In genomic region chr4:15906024-15906443, GRCh38 we compare ENCODE assay signal across 11 cellular contexts. TPM values are rescaled to one million over a fixed set of nuclear protein-coding genes. Genes with fewer than 3 reads are reported as not detected.
DNase-seq lines count a peak whose midpoint lies in the region; ATAC-seq, FAIRE-seq and TF ChIP-seq lines count a peak whose summit lies in the region.
"Had no signal": no experiment of that assay in that cellular context is flagged by ENCODE, and none has a peak within 500 bp of the region (broad histone marks: within the 10 kb centered on the region; RNA-seq: fewer than 3 reads in every experiment).

No MANE protein-coding gene starts in this region.

- H3K4me1 ChIP-seq in left lung, result peaks cover 0 to 36% of the 10 kb centered on the region in 2 donors

- peak; percentile 54 to 72 for ATAC-seq in activated naive CD4-positive, alpha-beta T cell treated with anti-CD3 and anti-CD28 coated beads, Interleukin-2, amount 50 U/mL, for 72 hours
- ATAC-seq in left lung (peak; percentile 95), GM18861 (IDR thresholded peaks at IDR 0.05; ENCODE audit: unreplicated experiment) (no peak), GM19023 (IDR thresholded peaks at IDR 0.05; ENCODE audit: unreplicated experiment) (no peak)

- no peak for DNase-seq in activated naive CD4-positive, alpha-beta T cell treated with anti-CD3 and anti-CD28 coated beads, Interleukin-2, amount 50 U/mL, for 72 hours (ENCODE audit: low spot score in 2 of 2)
- DNase-seq in activated naive CD4-positive, alpha-beta T cell treated with anti-CD3 and anti-CD28 coated beads, Interleukin-2, amount 10 ng/mL, durations not matched to agents 7 days and 5 days, result no peak
- peak; percentile 37 for DNase-seq in activated naive CD8-positive, alpha-beta T cell treated with anti-CD3 and anti-CD28 coated beads for 36 hours
- DNase-seq in left lung, result peak; percentile 82 to 94
- DNase-seq in urothelium cell line (ENCODE audit: low spot score), result peak; percentile 91
- DNase-seq in activated T-helper 2 cell treated with anti-CD3 and anti-CD28 coated beads, Interferon-gamma antibody, Interleukin-2, Interleukin-4, amounts not matched to agents 10 μg/mL and 5 μg/mL and 100 μg/mL, durations not matched to agents 14 hours and 24 hours and 36 hours (ENCODE audit: low spot score), result no peak
- DNase-seq: DND-41 had no signal

- peak overlapping the region in 1 of 2 donors; percentile 19 for H3K27ac ChIP-seq in left lung

- TF ChIP-seq CTCF in left lung (IDR thresholded peaks at IDR 0.05), result no peak

- no peak overlapping the region for H3K27ac Mint-ChIP-seq in activated naive CD4-positive, alpha-beta T cell treated with anti-CD3 and anti-CD28 coated beads, Interleukin-2, amount 50 U/mL, for 72 hours
- H3K27ac Mint-ChIP-seq in activated naive CD4-positive, alpha-beta T cell treated with anti-CD3 and anti-CD28 coated beads, Interleukin-2, amount 10 ng/mL, durations not matched to agents 7 days and 5 days, result no peak overlapping the region
- no peak overlapping the region for H3K27ac Mint-ChIP-seq in activated naive CD8-positive, alpha-beta T cell treated with anti-CD3 and anti-CD28 coated beads for 36 hours
- no peak overlapping the region for H3K27ac Mint-ChIP-seq in activated T-helper 2 cell treated with anti-CD3 and anti-CD28 coated beads, Interferon-gamma antibody, Interleukin-2, Interleukin-4, amounts not matched to agents 10 μg/mL and 5 μg/mL and 100 μg/mL, durations not matched to agents 14 hours and 24 hours and 36 hours
- H3K27ac Mint-ChIP-seq: brain had no signal

- peaks cover 0 to 8% of the 10 kb centered on the region in 2 donors for H3K27me3 ChIP-seq in left lung

- H3K36me3 Mint-ChIP-seq in activated naive CD4-positive, alpha-beta T cell treated with anti-CD3 and anti-CD28 coated beads, Interleukin-2, amount 50 U/mL, for 72 hours, result peaks cover 0 to 6% of the 10 kb centered on the region in 2 donors
- H3K36me3 Mint-ChIP-seq in activated naive CD4-positive, alpha-beta T cell treated with anti-CD3 and anti-CD28 coated beads, Interleukin-2, amount 10 ng/mL, durations not matched to agents 7 days and 5 days, result no peaks in the 10 kb centered on the region
- H3K36me3 Mint-ChIP-seq in activated naive CD8-positive, alpha-beta T cell treated with anti-CD3 and anti-CD28 coated beads for 36 hours, result no peaks in the 10 kb centered on the region
- H3K36me3 Mint-ChIP-seq in activated T-helper 2 cell treated with anti-CD3 and anti-CD28 coated beads, Interferon-gamma antibody, Interleukin-2, Interleukin-4, amounts not matched to agents 10 μg/mL and 5 μg/mL and 100 μg/mL, durations not matched to agents 14 hours and 24 hours and 36 hours (ENCODE audit: low read depth), result no peaks in the 10 kb centered on the region
- H3K36me3 Mint-ChIP-seq: brain had no signal

- H3K27me3 Mint-ChIP-seq in activated naive CD4-positive, alpha-beta T cell treated with anti-CD3 and anti-CD28 coated beads, Interleukin-2, amount 10 ng/mL, durations not matched to agents 7 days and 5 days, result peaks cover 28% of the 10 kb centered on the region
- peaks cover 27% of the 10 kb centered on the region for H3K27me3 Mint-ChIP-seq in activated naive CD8-positive, alpha-beta T cell treated with anti-CD3 and anti-CD28 coated beads for 36 hours
- H3K27me3 Mint-ChIP-seq in activated T-helper 2 cell treated with anti-CD3 and anti-CD28 coated beads, Interferon-gamma antibody, Interleukin-2, Interleukin-4, amounts not matched to agents 10 μg/mL and 5 μg/mL and 100 μg/mL, durations not matched to agents 14 hours and 24 hours and 36 hours (ENCODE audit: low read depth), result peaks cover 16% of the 10 kb centered on the region

- no peaks in the 10 kb centered on the region for H3K36me3 ChIP-seq in left lung

- H3K9me3 ChIP-seq in left lung, result no peaks in the 10 kb centered on the region

- intact Hi-C loops in left lung (cut with DNase I), result no loop called here
- intact Hi-C loops in activated T-helper 2 cell treated with anti-CD3 and anti-CD28 coated beads, Interferon-gamma antibody, Interleukin-2, Interleukin-4, amounts not matched to agents 10 μg/mL and 5 μg/mL and 100 μg/mL, durations not matched to agents 14 hours and 24 hours and 36 hours (cut with micrococcal nuclease), result no loop called here

- no peaks in the 10 kb centered on the region for H3K4me1 Mint-ChIP-seq in activated naive CD4-positive, alpha-beta T cell treated with anti-CD3 and anti-CD28 coated beads, Interleukin-2, amount 10 ng/mL, durations not matched to agents 7 days and 5 days
- no peaks in the 10 kb centered on the region for H3K4me1 Mint-ChIP-seq in activated naive CD8-positive, alpha-beta T cell treated with anti-CD3 and anti-CD28 coated beads for 36 hours
- peaks cover 13% of the 10 kb centered on the region for H3K4me1 Mint-ChIP-seq in activated T-helper 2 cell treated with anti-CD3 and anti-CD28 coated beads, Interferon-gamma antibody, Interleukin-2, Interleukin-4, amounts not matched to agents 10 μg/mL and 5 μg/mL and 100 μg/mL, durations not matched to agents 14 hours and 24 hours and 36 hours (ENCODE audit: low read depth)
- H3K4me1 Mint-ChIP-seq: brain had no signal

- CTCF ChIA-PET in activated naive CD4-positive, alpha-beta T cell treated with anti-CD3 and anti-CD28 coated beads, Interleukin-2, amount 10 ng/mL, durations not matched to agents 7 days and 5 days (lab: Charles Lee), result interaction anchor here (0.8 to 0.9 kb wide), 2 partner anchors 23 to 427 kb away, joined by 3 read pairs; no protein-coding TSS in a partner anchor

- no peak overlapping the region for H3K4me3 ChIP-seq in left lung

- peak; percentile 23 for FAIRE-seq in urothelium cell line (lab: Jason Lieb, UNC)

- H3K9me3 Mint-ChIP-seq in activated naive CD4-positive, alpha-beta T cell treated with anti-CD3 and anti-CD28 coated beads, Interleukin-2, amount 50 U/mL, for 72 hours, result peaks cover 0 to 15% of the 10 kb centered on the region in 2 donors
- no peaks in the 10 kb centered on the region for H3K9me3 Mint-ChIP-seq in activated naive CD4-positive, alpha-beta T cell treated with anti-CD3 and anti-CD28 coated beads, Interleukin-2, amount 10 ng/mL, durations not matched to agents 7 days and 5 days
- H3K9me3 Mint-ChIP-seq in activated naive CD8-positive, alpha-beta T cell treated with anti-CD3 and anti-CD28 coated beads for 36 hours, result no peaks in the 10 kb centered on the region
- H3K9me3 Mint-ChIP-seq in activated T-helper 2 cell treated with anti-CD3 and anti-CD28 coated beads, Interferon-gamma antibody, Interleukin-2, Interleukin-4, amounts not matched to agents 10 μg/mL and 5 μg/mL and 100 μg/mL, durations not matched to agents 14 hours and 24 hours and 36 hours, result no peaks in the 10 kb centered on the region

- H3K4me3 Mint-ChIP-seq in activated naive CD4-positive, alpha-beta T cell treated with anti-CD3 and anti-CD28 coated beads, Interleukin-2, amount 10 ng/mL, durations not matched to agents 7 days and 5 days, result no peak overlapping the region
- H3K4me3 Mint-ChIP-seq in activated naive CD8-positive, alpha-beta T cell treated with anti-CD3 and anti-CD28 coated beads for 36 hours, result no peak overlapping the region
- no peak overlapping the region for H3K4me3 Mint-ChIP-seq in activated T-helper 2 cell treated with anti-CD3 and anti-CD28 coated beads, Interferon-gamma antibody, Interleukin-2, Interleukin-4, amounts not matched to agents 10 μg/mL and 5 μg/mL and 100 μg/mL, durations not matched to agents 14 hours and 24 hours and 36 hours (ENCODE audit: low read depth)
- H3K4me3 Mint-ChIP-seq: brain had no signal

RNA-seq across cellular contexts. Expression of gene FGFBP1, which starts 32.5 kb away (rescaled TPM):
- total RNA-seq in activated naive CD4-positive, alpha-beta T cell treated with anti-CD3 and anti-CD28 coated beads, Interleukin-2, amount 50 U/mL, for 72 hours, result not detected
- total RNA-seq in activated naive CD8-positive, alpha-beta T cell treated with anti-CD3 and anti-CD28 coated beads for 36 hours, result not detected
- total RNA-seq in left lung, result 10 to 100 TPM in 1 of 2 donors, under 1 TPM in 1; 0.67 to 52.1 TPM
- not detected in 2 replicates for total RNA-seq in activated T-helper 2 cell treated with anti-CD3 and anti-CD28 coated beads, Interferon-gamma antibody, Interleukin-2, Interleukin-4, amounts not matched to agents 10 μg/mL and 5 μg/mL and 100 μg/mL, durations not matched to agents 14 hours and 24 hours and 36 hours
- total RNA-seq: temporal lobe had no signal

RNA-seq across cellular contexts. Expression of gene FGFBP2, which starts 56.9 kb away (rescaled TPM):
- total RNA-seq in activated naive CD4-positive, alpha-beta T cell treated with anti-CD3 and anti-CD28 coated beads, Interleukin-2, amount 50 U/mL, for 72 hours, result 1 to 10 TPM; 1.2 to 5.6 TPM
- 1 to 10 TPM; 8.6 to 8.9 TPM for total RNA-seq in activated naive CD8-positive, alpha-beta T cell treated with anti-CD3 and anti-CD28 coated beads for 36 hours
- 1 to 10 TPM; 2.9 TPM for total RNA-seq in left lung
- 2.4 and 3.9 TPM in 2 replicates for total RNA-seq in activated T-helper 2 cell treated with anti-CD3 and anti-CD28 coated beads, Interferon-gamma antibody, Interleukin-2, Interleukin-4, amounts not matched to agents 10 μg/mL and 5 μg/mL and 100 μg/mL, durations not matched to agents 14 hours and 24 hours and 36 hours
- total RNA-seq: temporal lobe had no signal

Comparison
In these comparisons a context has a peak if more than half of its experiments do, and no peak if none do; other contexts are left out.
1. ATAC-seq: peak in activated naive CD4-positive, alpha-beta T cell treated with anti-CD3 and anti-CD28 coated beads, Interleukin-2, amount 50 U/mL, for 72 hours (2 of 2) and left lung (single experiment); none in GM18861 (single experiment) and GM19023 (single experiment).
2. DNase-seq: peak in activated naive CD8-positive, alpha-beta T cell treated with anti-CD3 and anti-CD28 coated beads for 36 hours (single experiment), left lung (2 of 2) and urothelium cell line (single experiment); none in activated naive CD4-positive, alpha-beta T cell treated with anti-CD3 and anti-CD28 coated beads, Interleukin-2, amount 50 U/mL, for 72 hours (0 of 2), activated naive CD4-positive, alpha-beta T cell treated with anti-CD3 and anti-CD28 coated beads, Interleukin-2, amount 10 ng/mL, durations not matched to agents 7 days and 5 days (single experiment) and activated T-helper 2 cell treated with anti-CD3 and anti-CD28 coated beads, Interferon-gamma antibody, Interleukin-2, Interleukin-4, amounts not matched to agents 10 μg/mL and 5 μg/mL and 100 μg/mL, durations not matched to agents 14 hours and 24 hours and 36 hours (single experiment).